23 cellular contexts compared by ENCODE assay signal in genomic region chr1:14438127-14438769, GRCh38.
"Had no signal": no experiment of that assay in that cellular context is flagged by ENCODE, and none has a peak within 500 bp of the region (broad histone marks: within the 10 kb centered on the region; RNA-seq: fewer than 3 reads in every experiment).

No MANE protein-coding gene starts in this region.

- H3K9me3 ChIP-seq: colonic mucosa, esophagus squamous epithelium, gastrocnemius medialis, heart right ventricle, left lung, lower lobe of right lung, mucosa of descending colon had no signal

- H3K27ac ChIP-seq: colonic mucosa, epithelial cell of prostate, esophagus squamous epithelium, gastrocnemius medialis, heart right ventricle, left lung, lower lobe of right lung had no signal

- H3K4me3 ChIP-seq: colonic mucosa, esophagus squamous epithelium, gastrocnemius medialis, heart right ventricle, left lung, lower lobe of right lung, mucosa of descending colon had no signal

- H3K4me1 ChIP-seq: colonic mucosa, gastrocnemius medialis, left lung, lower lobe of right lung had no signal

- DNase-seq: colonic mucosa; cortex of kidney; effector CD8-positive, alpha-beta T cell; effector memory CD8-positive, alpha-beta T cell; endodermal cell; erythroblast; esophagus squamous epithelium; foreskin melanocyte; gastrocnemius medialis; glutamatergic neuron; heart right ventricle; hippocampal formation; left cardiac atrium; left lung; left ventricle myocardium superior; lower lobe of right lung; mesenchymal stem cell; mucosa of descending colon had no signal

- ATAC-seq: effector memory CD8-positive, alpha-beta T cell; esophagus mucosa; left cardiac atrium; left lung; left ventricle myocardium superior; lower lobe of right lung; mucosa of descending colon had no signal

- H3K36me3 ChIP-seq: colonic mucosa, esophagus squamous epithelium, gastrocnemius medialis, heart right ventricle, left lung, lower lobe of right lung had no signal

- FAIRE-seq: endometrium, islet of Langerhans, keratinocyte had no signal

- H3K27me3 ChIP-seq: colonic mucosa, gastrocnemius medialis had no signal
